ENCODE assay signal across 8 cellular contexts in genomic region chr16:1964046-1964505, GRCh38. TPM values are rescaled to one million over a fixed set of nuclear protein-coding genes. Genes with fewer than 3 reads are reported as not detected.
A peak's percentile ranks its signal among the peaks of the same experiment; 100 is the strongest.
DNase-seq lines count a peak whose midpoint lies in the region; ATAC-seq and TF ChIP-seq lines count a peak whose summit lies in the region.

No MANE protein-coding gene starts in this region.

- H3K79me2 ChIP-seq in DND-41 (ENCODE audit: insufficient read depth, low read length) (peaks cover 65% of the 10 kb centered on the region), GM23248 (ENCODE audit: insufficient read depth) (peaks cover 73% of the 10 kb centered on the region)

- in situ Hi-C loops in GM23248 (cut with MboI) = no loop called here

- WGBS in GM23248 (ENCODE audit: low coverage in 1 of 2, low lambda C conversion rate in 2 of 2, missing lambda C conversion rate in 2 of 2), 2 experiments = 10 to 12% methylated on average over 25 to 33 of the region's 33 CpGs
- WGBS in mesodermal cell (ENCODE audit: insufficient coverage in 2 of 2), 2 experiments = 0 to 1% methylated on average over 14 to 20 of the region's 33 CpGs

- peak; percentile 2; the same call in 2 of the 3 replicates for ATAC-seq in DND-41 (ENCODE audit: insufficient read depth, low read depth)

- H3K9me3 Mint-ChIP-seq in type B pancreatic cell = no peaks in the 10 kb centered on the region

- peaks cover 13% of the 10 kb centered on the region for H3K36me3 Mint-ChIP-seq in type B pancreatic cell

- peaks cover 26% of the 10 kb centered on the region for H3K4me1 Mint-ChIP-seq in type B pancreatic cell (ENCODE audit: unreplicated experiment)

- H4K20me1 ChIP-seq in DND-41 (ENCODE audit: insufficient read depth, low read length) = peaks cover 31% of the 10 kb centered on the region
- no peaks in the 10 kb centered on the region for H4K20me1 ChIP-seq in GM23248 (ENCODE audit: insufficient read depth)

- H3K4me2 ChIP-seq in DND-41 (ENCODE audit: insufficient read depth, low read length) (peak overlapping the region; percentile 63), GM23248 (ENCODE audit: unreplicated experiment) (peak overlapping the region; percentile 88)

- H3K9me2 ChIP-seq in GM23248 (ENCODE audit: insufficient read depth) = no peaks in the 10 kb centered on the region

- no peaks in the 10 kb centered on the region for H3K9me3 ChIP-seq in DND-41 (ENCODE audit: insufficient read depth, low read length, severe bottlenecking)
- H3K9me3 ChIP-seq in GM23248 (ENCODE audit: low read depth) = no peaks in the 10 kb centered on the region
- no peaks in the 10 kb centered on the region for H3K9me3 ChIP-seq in SJCRH30 (replicated peaks)
- no peaks in the 10 kb centered on the region for H3K9me3 ChIP-seq in mesodermal cell (ENCODE audit: control insufficient read depth, low read length)

- peaks cover 40% of the 10 kb centered on the region for H3F3A ChIP-seq in GM23248 (ENCODE audit: insufficient read depth)

- H3K27me3 ChIP-seq in DND-41 (ENCODE audit: insufficient read depth, low read length, poor library complexity) = no peaks in the 10 kb centered on the region
- no peaks in the 10 kb centered on the region for H3K27me3 ChIP-seq in GM23248 (replicated peaks; ENCODE audit: insufficient read depth)
- no peaks in the 10 kb centered on the region for H3K27me3 ChIP-seq in SJCRH30

- H3K27me3 Mint-ChIP-seq in type B pancreatic cell = no peaks in the 10 kb centered on the region

- H3K4me3 ChIP-seq in DND-41 (ENCODE audit: low read depth in 1 of 2, low read length in 2 of 2) (peak overlapping the region; percentile 47 to 74; a peak in 3 of 4 replicates), GM23248 (peak overlapping the region; percentile 93), SJCRH30 (peak overlapping the region; percentile 97), choroid plexus epithelial cell (ENCODE audit: low read depth, low read length) (peak overlapping the region; percentile 95), mesodermal cell (ENCODE audit: extremely low read depth, insufficient read depth, low read length, poor library complexity, severe bottlenecking) (peak overlapping the region; percentile 96)

- peaks cover 34% of the 10 kb centered on the region for H3K36me3 ChIP-seq in DND-41 (ENCODE audit: insufficient read depth, low read length)
- peaks cover 24% of the 10 kb centered on the region for H3K36me3 ChIP-seq in GM23248 (ENCODE audit: low read depth)
- peaks cover 30% of the 10 kb centered on the region for H3K36me3 ChIP-seq in SJCRH30
- H3K36me3 ChIP-seq in mesodermal cell (ENCODE audit: control insufficient read depth, insufficient read depth, low read length) = peaks cover 28% of the 10 kb centered on the region

- H3K27ac Mint-ChIP-seq in type B pancreatic cell = peak overlapping the region; percentile 96

- no peak overlapping the region for H2AFZ ChIP-seq in DND-41 (ENCODE audit: low read depth, low read length)
- no peak overlapping the region for H2AFZ ChIP-seq in GM23248

- H3K4me1 ChIP-seq in DND-41 (ENCODE audit: insufficient read depth, low read length) = peaks cover 60% of the 10 kb centered on the region
- peaks cover 6% of the 10 kb centered on the region for H3K4me1 ChIP-seq in GM23248 (ENCODE audit: insufficient read depth)
- peaks cover 5% of the 10 kb centered on the region for H3K4me1 ChIP-seq in SJCRH30
- H3K4me1 ChIP-seq in mesodermal cell (ENCODE audit: control insufficient read depth, insufficient read depth, low read length, poor library complexity, severe bottlenecking) = peaks cover 29% of the 10 kb centered on the region

- H3K9ac ChIP-seq in DND-41 (ENCODE audit: low read depth, low read length) (peak overlapping the region; percentile 91), GM23248 (peak overlapping the region; percentile 97)

- H3K27ac ChIP-seq in DND-41 (ENCODE audit: low read length) = peak overlapping the region; percentile 60
- peak overlapping the region; percentile 91 for H3K27ac ChIP-seq in GM23248
- peak overlapping the region; percentile 92 for H3K27ac ChIP-seq in SJCRH30
- H3K27ac ChIP-seq in mesodermal cell (ENCODE audit: low read depth, low read length, severe bottlenecking) = peak overlapping the region; percentile 91

- TF ChIP-seq CTCF in DND-41 (IDR thresholded peaks at IDR 0.05; ENCODE audit: borderline replicate concordance, extremely low read depth, low read length, poor library complexity, severe bottlenecking) (peak; percentile 19), choroid plexus epithelial cell (conservative IDR thresholded peaks at IDR 0.05; ENCODE audit: low read depth, low read length) (peak; percentile 26), type B pancreatic cell (conservative IDR thresholded peaks at IDR 0.05) (no peak)

- H3K4me3 Mint-ChIP-seq in type B pancreatic cell = peak overlapping the region; percentile 94

- DNase-seq in DND-41 (peak; percentile 42), GM23248 (peak; percentile 58), SJCRH30 (peak in 1 of 2 experiments; percentile 41), choroid plexus epithelial cell (ENCODE audit: low read depth) (peak; percentile 41), type B pancreatic cell (ENCODE audit: extremely low spot score, unreplicated experiment) (no peak), MV-4-11 (lab: John Stamatoyannopoulos, UW) (no peak), SW 1271 (lab: John Stamatoyannopoulos, UW) (no peak)

RNA-seq across cellular contexts. Expression of gene RPS2, which starts 0.6 kb away (rescaled TPM):
- 1,339 and 1,536 TPM in 2 replicates for total RNA-seq in GM23248 (2014; rRNA removed; shearing (Covaris generic))
- polyA plus RNA-seq in GM23248 (2016; fragmentation: Nextera tagmentation; extraction: Ambion mirVana) = 1,060 and 1,077 TPM in 2 replicates
- total RNA-seq in SJCRH30 (2014; rRNA removed; shearing (Covaris generic)) = 4,297 and 4,417 TPM in 2 replicates
- polyA plus RNA-seq in mesodermal cell (2013, experiment 1 of 2) = 4,652 TPM
- polyA plus RNA-seq in mesodermal cell (2013, experiment 2 of 2) = 4,125 TPM
- 3,017 and 3,035 TPM in 2 replicates for total RNA-seq in type B pancreatic cell (ENCODE audit: low replicate concordance)

RNA-seq across cellular contexts. Expression of gene RNF151, which starts 2.6 kb away (rescaled TPM):
- total RNA-seq in GM23248 (2014; rRNA removed; shearing (Covaris generic)) = not detected in 2 replicates
- polyA plus RNA-seq in GM23248 (2016; fragmentation: Nextera tagmentation; extraction: Ambion mirVana) = 0.25 TPM in 1 of 2 replicates, not detected in the other
- total RNA-seq in SJCRH30 (2014; rRNA removed; shearing (Covaris generic)) = not detected in 2 replicates
- not detected for polyA plus RNA-seq in mesodermal cell (2013, experiment 1 of 2)
- polyA plus RNA-seq in mesodermal cell (2013, experiment 2 of 2) = not detected
- not detected in 2 replicates for total RNA-seq in type B pancreatic cell (ENCODE audit: low replicate concordance)

RNA-seq across cellular contexts. Expression of gene NDUFB10, which starts 4.7 kb away (rescaled TPM):
- total RNA-seq in GM23248 (2014; rRNA removed; shearing (Covaris generic)) = 136 and 220 TPM in 2 replicates
- 266 and 279 TPM in 2 replicates for polyA plus RNA-seq in GM23248 (2016; fragmentation: Nextera tagmentation; extraction: Ambion mirVana)
- total RNA-seq in SJCRH30 (2014; rRNA removed; shearing (Covaris generic)) = 157 and 169 TPM in 2 replicates
- polyA plus RNA-seq in mesodermal cell (2013, experiment 1 of 2) = 179 TPM
- polyA plus RNA-seq in mesodermal cell (2013, experiment 2 of 2) = 167 TPM
- total RNA-seq in type B pancreatic cell (ENCODE audit: low replicate concordance) = 122 and 130 TPM in 2 replicates

RNA-seq across cellular contexts. Expression of gene TBL3, which starts 7.8 kb away (rescaled TPM):
- total RNA-seq in GM23248 (2014; rRNA removed; shearing (Covaris generic)) = 43.7 and 68.5 TPM in 2 replicates
- 46.8 and 52.0 TPM in 2 replicates for polyA plus RNA-seq in GM23248 (2016; fragmentation: Nextera tagmentation; extraction: Ambion mirVana)
- 30.6 and 31.8 TPM in 2 replicates for total RNA-seq in SJCRH30 (2014; rRNA removed; shearing (Covaris generic))
- 43.3 TPM for polyA plus RNA-seq in mesodermal cell (2013, experiment 1 of 2)
- 37.3 TPM for polyA plus RNA-seq in mesodermal cell (2013, experiment 2 of 2)
- 37.0 and 40.0 TPM in 2 replicates for total RNA-seq in type B pancreatic cell (ENCODE audit: low replicate concordance)

RNA-seq across cellular contexts. Expression of gene RPL3L, which starts 9.6 kb away (rescaled TPM):
- total RNA-seq in GM23248 (2014; rRNA removed; shearing (Covaris generic)) = not detected in 2 replicates
- not detected in 2 replicates for polyA plus RNA-seq in GM23248 (2016; fragmentation: Nextera tagmentation; extraction: Ambion mirVana)
- total RNA-seq in SJCRH30 (2014; rRNA removed; shearing (Covaris generic)) = 0.32 and 0.56 TPM in 2 replicates
- 0.26 TPM for polyA plus RNA-seq in mesodermal cell (2013, experiment 1 of 2)
- 0.15 TPM for polyA plus RNA-seq in mesodermal cell (2013, experiment 2 of 2)
- total RNA-seq in type B pancreatic cell (ENCODE audit: low replicate concordance) = not detected in 2 replicates

Comparison
In these comparisons a context has a peak if more than half of its experiments do, and no peak if none do; other contexts are left out.
1. DNase-seq: peak in DND-41 (single experiment), GM23248 (single experiment) and choroid plexus epithelial cell (single experiment); none in type B pancreatic cell (single experiment), MV-4-11 (single experiment) and SW 1271 (0 of 2).
2. Peak in every context shown above with its lines, with median percentiles within 50 percentile points of each other: H3K27ac ChIP-seq and H3K4me3 ChIP-seq.